14 cellular contexts compared by ENCODE assay signal in genomic region chr4:125420499-125420898, GRCh38.
"Had no signal": no experiment of that assay in that cellular context is flagged by ENCODE, and none has a peak within 500 bp of the region (broad histone marks: within the 10 kb centered on the region; RNA-seq: fewer than 3 reads in every experiment).

No MANE protein-coding gene starts in this region.

- H3K4me1 Mint-ChIP-seq: activated naive CD8-positive, alpha-beta T cell treated with anti-CD3 and anti-CD28 coated beads, Interleukin-2, amount 10 ng/mL, durations not matched to agents 7 days and 5 days; naive thymus-derived CD8-positive, alpha-beta T cell had no signal

- H3K27me3 Mint-ChIP-seq: activated naive CD8-positive, alpha-beta T cell treated with anti-CD3 and anti-CD28 coated beads, Interleukin-2, amount 10 ng/mL, durations not matched to agents 7 days and 5 days; naive thymus-derived CD8-positive, alpha-beta T cell had no signal

- H3K36me3 Mint-ChIP-seq: activated naive CD8-positive, alpha-beta T cell treated with anti-CD3 and anti-CD28 coated beads, Interleukin-2, amount 10 ng/mL, durations not matched to agents 7 days and 5 days; naive thymus-derived CD8-positive, alpha-beta T cell had no signal

- H3K27ac Mint-ChIP-seq: activated naive CD8-positive, alpha-beta T cell treated with anti-CD3 and anti-CD28 coated beads, Interleukin-2, amount 10 ng/mL, durations not matched to agents 7 days and 5 days; activated T-helper 1 cell treated with anti-CD3 and anti-CD28 coated beads, Interleukin-12 subunit alpha, Interleukin-12 subunit beta, Interleukin-2, Interleukin-4 antibody, amounts not matched to agents 30 ng/mL and 10 ng/mL and 1 ng/mL, durations not matched to agents 14 hours and 24 hours and 36 hours; naive thymus-derived CD8-positive, alpha-beta T cell had no signal

- H3K4me3 Mint-ChIP-seq: activated naive CD8-positive, alpha-beta T cell treated with anti-CD3 and anti-CD28 coated beads, Interleukin-2, amount 10 ng/mL, durations not matched to agents 7 days and 5 days; activated T-helper 1 cell treated with anti-CD3 and anti-CD28 coated beads, Interleukin-12 subunit alpha, Interleukin-12 subunit beta, Interleukin-2, Interleukin-4 antibody, amounts not matched to agents 30 ng/mL and 10 ng/mL and 1 ng/mL, durations not matched to agents 14 hours and 24 hours and 36 hours; naive thymus-derived CD8-positive, alpha-beta T cell had no signal

- ATAC-seq: activated CD4-positive, CD25-positive, alpha-beta regulatory T cell treated with anti-CD3 and anti-CD28 coated beads, Interleukin-2, amount 50 U/mL, for 24 hours; gastroesophageal sphincter; heart right ventricle; left lobe of liver; mucosa of descending colon; naive thymus-derived CD8-positive, alpha-beta T cell had no signal

- DNase-seq: activated naive CD8-positive, alpha-beta T cell treated with anti-CD3 and anti-CD28 coated beads, Interleukin-2, amount 10 ng/mL, durations not matched to agents 7 days and 5 days; aorta; heart right ventricle; mammary epithelial cell; mucosa of descending colon; naive thymus-derived CD8-positive, alpha-beta T cell; stimulated activated CD4-positive, alpha-beta T cell treated with anti-CD3 and anti-CD28 coated beads, Interleukin-4, amount 100 ng/mL, for 24 hours; stimulated activated naive CD4-positive, alpha-beta T cell; tibial artery; uterus had no signal
